Comparison of ENCODE assay signal across 1 cellular context in genomic region chr13:45328661-45329105, GRCh38.
TF ChIP-seq lines count a peak whose summit lies in the region.

No MANE protein-coding gene starts in this region.

TF ChIP-seq in endothelial cell of umbilical vein, 7 proteins besides CTCF, POLR2A, EP300 and RAD21 (continued from another document):
- no peak for TF ChIP-seq EZH2 (IDR thresholded peaks at IDR 0.05; ENCODE audit: borderline replicate concordance, low read depth, low read length, severe bottlenecking)
